In genomic region chr7:24825931-24826661, GRCh38 we compare ENCODE assay signal across 8 cellular contexts.
DNase-seq lines count a peak whose midpoint lies in the region; ATAC-seq and TF ChIP-seq lines count a peak whose summit lies in the region.

No MANE protein-coding gene starts in this region.

- H3K4me3 Mint-ChIP-seq in progenitor cell of endocrine pancreas (ENCODE audit: low read depth) = no peak overlapping the region

- no peaks in the 10 kb centered on the region for H3K27me3 Mint-ChIP-seq in progenitor cell of endocrine pancreas

- ATAC-seq in HG02981 (IDR thresholded peaks at IDR 0.05; ENCODE audit: unreplicated experiment) (no peak), GM21619 (IDR thresholded peaks at IDR 0.05; ENCODE audit: unreplicated experiment) (no peak)

- peak overlapping the region; percentile 84 for H3K27ac Mint-ChIP-seq in progenitor cell of endocrine pancreas

- no peak for TF ChIP-seq POLR2A in prostate gland (IDR thresholded peaks at IDR 0.05)

- no peak for TF ChIP-seq CTCF in epithelial cell of proximal tubule (conservative IDR thresholded peaks at IDR 0.05; ENCODE audit: low read depth, low read length)
- TF ChIP-seq CTCF in progenitor cell of endocrine pancreas (IDR thresholded peaks at IDR 0.05; ENCODE audit: unreplicated experiment) = no peak
- no peak for TF ChIP-seq CTCF in prostate gland (IDR thresholded peaks at IDR 0.05)

- H3K9me3 ChIP-seq in SJCRH30 (replicated peaks) (no peaks in the 10 kb centered on the region), prostate gland (no peaks in the 10 kb centered on the region)

- no peaks in the 10 kb centered on the region for H3K36me3 Mint-ChIP-seq in progenitor cell of endocrine pancreas (ENCODE audit: insufficient read depth)

- H3K9me3 Mint-ChIP-seq in progenitor cell of endocrine pancreas (ENCODE audit: low read depth) = no peaks in the 10 kb centered on the region

- WGBS in prostate gland = 46% methylated on average over 6 of the region's 6 CpGs

- H3K4me1 ChIP-seq in SJCRH30 (peaks cover 46% of the 10 kb centered on the region), prostate gland (replicated peaks) (no peaks in the 10 kb centered on the region)

- H3K27ac ChIP-seq in SJCRH30 (peak overlapping the region; percentile 72), prostate gland (no peak overlapping the region)

- H3K36me3 ChIP-seq in H7 (replicated peaks; ENCODE audit: control insufficient read depth, insufficient read depth, low read length) = no peaks in the 10 kb centered on the region
- H3K36me3 ChIP-seq in SJCRH30 = peaks cover 8% of the 10 kb centered on the region; the same call in 1 of the 2 replicates
- H3K36me3 ChIP-seq in prostate gland = no peaks in the 10 kb centered on the region

- peaks cover 22% of the 10 kb centered on the region for H3K4me1 Mint-ChIP-seq in progenitor cell of endocrine pancreas (ENCODE audit: low read depth)

- DNase-seq in H7 (peak; percentile 13), SJCRH30 (peak; percentile 80 to 87), epithelial cell of proximal tubule (ENCODE audit: low read depth) (peak; percentile 50), progenitor cell of endocrine pancreas (ENCODE audit: low spot score, unreplicated experiment) (no peak), NCI-H2227 treated with DMSO at 0.1 percent for 48 hours (lab: John Stamatoyannopoulos, UW) (no peak), prostate gland (ENCODE audit: low spot score) (no peak)

- H3K27me3 ChIP-seq in H7 (ENCODE audit: control insufficient read depth, insufficient read depth, low read length) (no peaks in the 10 kb centered on the region), SJCRH30 (no peaks in the 10 kb centered on the region), prostate gland (replicated peaks; ENCODE audit: insufficient read depth) (no peaks in the 10 kb centered on the region)

- H3K4me3 ChIP-seq in H7 (ENCODE audit: insufficient read depth, low read depth, low read length) = no peak overlapping the region
- no peak overlapping the region for H3K4me3 ChIP-seq in SJCRH30
- H3K4me3 ChIP-seq in epithelial cell of proximal tubule (ENCODE audit: low read depth, low read length) = no peak overlapping the region
- H3K4me3 ChIP-seq in prostate gland = no peak overlapping the region

- intact Hi-C loops in prostate gland (cut with DNase I) = no loop called here

Comparison
In these comparisons a context has a peak if more than half of its experiments do, and no peak if none do; other contexts are left out.
1. DNase-seq: peak in H7 (single experiment), SJCRH30 (2 of 2) and epithelial cell of proximal tubule (single experiment); none in progenitor cell of endocrine pancreas (single experiment), NCI-H2227 treated with DMSO at 0.1 percent for 48 hours (single experiment) and prostate gland (single experiment).